In the genomic region with DNA sequence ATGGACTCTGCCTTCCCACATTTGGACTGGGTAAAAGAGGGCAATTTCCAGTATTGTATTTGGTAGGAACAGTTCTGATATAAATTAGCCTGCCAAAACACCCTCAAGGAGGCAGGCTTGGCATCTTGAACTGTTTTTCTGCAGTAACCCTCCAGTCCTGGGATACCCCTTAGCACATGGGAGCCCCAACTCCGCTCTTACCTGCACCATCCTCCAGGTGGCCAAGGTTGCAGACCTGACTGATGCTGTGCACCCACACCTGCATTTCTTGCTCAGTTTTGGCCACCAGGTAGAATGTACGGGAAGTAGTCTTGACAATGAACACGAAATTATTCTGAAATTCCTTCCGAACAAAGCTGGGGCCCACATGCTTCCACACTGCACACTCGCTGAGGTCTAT, we compare ENCODE assay signal across 21 cellular contexts.
"Had no signal": no experiment of that assay in that cellular context is flagged by ENCODE, and none has a peak within 500 bp of the region (broad histone marks: within the 10 kb centered on the region; RNA-seq: fewer than 3 reads in every experiment).

No MANE protein-coding gene starts in this region.

- H3K4me3 Mint-ChIP-seq: activated B cell treated with CpG ODN at 0.5 μM for 24 hours; activated CD8-positive, alpha-beta T cell treated with anti-CD3 and anti-CD28 coated beads for 36 hours; activated naive CD8-positive, alpha-beta T cell treated with anti-CD3 and anti-CD28 coated beads, Interleukin-2, amount 10 ng/mL, durations not matched to agents 7 days and 5 days; memory B cell; naive B cell; T-helper 2 cell treated with Interferon-gamma antibody and Interleukin-4, amounts not matched to agents 5 μg/mL and 100 μg/mL, for 36 hours; type B pancreatic cell had no signal

- H3K4me3 ChIP-seq: dorsolateral prefrontal cortex, gastroesophageal sphincter, heart right ventricle, mucosa of descending colon, pancreas, smooth muscle cell, testis had no signal

- DNase-seq: activated B cell treated with CpG ODN at 0.5 μM for 24 hours; activated CD4-positive, alpha-beta T cell treated with anti-CD3 and anti-CD28 coated beads for 4 hours; activated CD8-positive, alpha-beta T cell treated with anti-CD3 and anti-CD28 coated beads for 36 hours; activated naive CD4-positive, alpha-beta T cell treated with Interleukin-2 at 50 U/mL for 16 hours; activated naive CD8-positive, alpha-beta T cell treated with anti-CD3 and anti-CD28 coated beads, Interleukin-2, amount 10 ng/mL, durations not matched to agents 7 days and 5 days; activated T-cell treated with anti-CD3 and anti-CD28 coated beads, Interleukin-2, amount 50 U/mL, for 1 hour; amygdala; dorsolateral prefrontal cortex; heart right ventricle; mucosa of descending colon; naive B cell; pancreas; stimulated activated CD4-positive, alpha-beta T cell treated with anti-CD3 and anti-CD28 coated beads, Interleukin-4, amount 100 ng/mL, for 1 hour; testis had no signal

- H3K27me3 Mint-ChIP-seq: activated B cell treated with CpG ODN at 0.5 μM for 24 hours; activated CD8-positive, alpha-beta T cell treated with anti-CD3 and anti-CD28 coated beads for 36 hours; activated naive CD8-positive, alpha-beta T cell treated with anti-CD3 and anti-CD28 coated beads, Interleukin-2, amount 10 ng/mL, durations not matched to agents 7 days and 5 days; memory B cell; naive B cell had no signal

- H3K27ac ChIP-seq: dorsolateral prefrontal cortex, gastroesophageal sphincter, pancreas, testis had no signal

- H3K4me1 ChIP-seq: pancreas, testis had no signal

- ATAC-seq: activated CD8-positive, alpha-beta T cell treated with anti-CD3 and anti-CD28 coated beads for 36 hours; gastroesophageal sphincter; heart right ventricle; mucosa of descending colon; pancreas; sciatic nerve had no signal

- H3K36me3 ChIP-seq: gastroesophageal sphincter, pancreas had no signal

- H3K27me3 ChIP-seq: gastroesophageal sphincter, heart right ventricle, testis had no signal

- H3K9me3 Mint-ChIP-seq: activated B cell treated with CpG ODN at 0.5 μM for 24 hours; activated CD8-positive, alpha-beta T cell treated with anti-CD3 and anti-CD28 coated beads for 36 hours; activated naive CD8-positive, alpha-beta T cell treated with anti-CD3 and anti-CD28 coated beads, Interleukin-2, amount 10 ng/mL, durations not matched to agents 7 days and 5 days; activated T-helper 2 cell treated with anti-CD3 and anti-CD28 coated beads, Interferon-gamma antibody, Interleukin-2, Interleukin-4, amounts not matched to agents 10 μg/mL and 5 μg/mL and 100 μg/mL, durations not matched to agents 14 hours and 24 hours and 36 hours; memory B cell; T-helper 2 cell treated with Interferon-gamma antibody and Interleukin-4, amounts not matched to agents 5 μg/mL and 100 μg/mL, for 36 hours; type B pancreatic cell had no signal

- H3K27ac Mint-ChIP-seq: activated B cell treated with CpG ODN at 0.5 μM for 24 hours; activated CD8-positive, alpha-beta T cell treated with anti-CD3 and anti-CD28 coated beads for 36 hours; activated naive CD8-positive, alpha-beta T cell treated with anti-CD3 and anti-CD28 coated beads, Interleukin-2, amount 10 ng/mL, durations not matched to agents 7 days and 5 days; activated T-helper 2 cell treated with anti-CD3 and anti-CD28 coated beads, Interferon-gamma antibody, Interleukin-2, Interleukin-4, amounts not matched to agents 10 μg/mL and 5 μg/mL and 100 μg/mL, durations not matched to agents 14 hours and 24 hours and 36 hours; memory B cell; naive B cell; type B pancreatic cell had no signal

- H3K36me3 Mint-ChIP-seq: type B pancreatic cell had no signal
